ENCODE assay signal across 15 cellular contexts in the genomic region with DNA sequence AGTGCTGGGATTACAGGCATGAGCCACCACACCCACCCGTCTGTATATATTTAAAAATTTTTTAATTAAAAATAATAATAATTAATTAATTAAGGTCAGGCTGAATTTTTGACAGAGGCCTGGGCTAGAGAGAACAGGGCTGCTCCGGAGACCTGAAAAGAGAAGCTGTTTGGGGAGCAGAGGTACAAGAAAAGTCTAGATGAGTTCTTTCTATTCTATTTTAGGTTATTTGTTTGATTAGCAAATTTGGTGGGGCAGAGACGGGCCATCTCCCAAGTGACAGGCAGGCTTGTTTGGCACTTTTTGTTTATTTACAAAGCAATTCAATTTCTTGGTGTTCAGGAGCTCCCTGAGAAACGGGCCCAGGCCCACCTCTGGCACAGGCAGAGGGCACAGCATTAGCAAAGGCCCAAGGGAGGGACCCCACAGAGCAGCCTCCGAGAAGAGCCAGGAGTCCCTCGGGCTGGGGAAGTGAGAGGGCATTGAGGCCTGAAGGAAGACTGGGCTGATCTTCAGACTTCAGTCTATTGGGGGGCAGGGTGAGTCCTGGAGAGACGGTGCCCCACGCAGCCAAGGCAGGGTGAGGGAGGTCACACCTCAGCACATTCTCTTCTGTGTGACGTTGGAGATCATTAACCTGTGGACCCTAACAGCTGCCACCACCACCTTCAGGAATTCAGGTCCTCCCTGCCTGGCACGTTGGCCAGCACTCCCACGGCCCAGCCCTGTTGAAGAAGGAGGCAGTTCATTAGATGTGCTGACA. TPM values are rescaled to one million over a fixed set of nuclear protein-coding genes. Genes with fewer than 3 reads are reported as not detected.
DNase-seq lines count a peak whose midpoint lies in the region; ATAC-seq and TF ChIP-seq lines count a peak whose summit lies in the region.
"Had no signal": no experiment of that assay in that cellular context is flagged by ENCODE, and none has a peak within 500 bp of the region (broad histone marks: within the 10 kb centered on the region; RNA-seq: fewer than 3 reads in every experiment).

No MANE protein-coding gene starts in this region.

- H3K4me3 Mint-ChIP-seq in IgD-negative memory B cell, result peak overlapping the region; percentile 84 to 94 (median 92)
- H3K4me3 Mint-ChIP-seq in naive thymus-derived CD8-positive, alpha-beta T cell, result peak overlapping the region in 4 of 10 donors; percentile 10 to 73 (median 44)
- H3K4me3 Mint-ChIP-seq: CD8-positive, alpha-beta memory T cell; endodermal cell had no signal

- peak overlapping the region; percentile 93 to 99 (median 98) for H3K27ac Mint-ChIP-seq in IgD-negative memory B cell
- peak overlapping the region in 8 of 10 donors; percentile 31 to 91 (median 77) for H3K27ac Mint-ChIP-seq in naive thymus-derived CD8-positive, alpha-beta T cell
- H3K27ac Mint-ChIP-seq: endodermal cell had no signal

- H3K27me3 Mint-ChIP-seq in IgD-negative memory B cell, result no peaks in the 10 kb centered on the region
- H3K27me3 Mint-ChIP-seq in naive thymus-derived CD8-positive, alpha-beta T cell, result no peaks in the 10 kb centered on the region

- no peaks in the 10 kb centered on the region for H3K9me3 ChIP-seq in ovary
- H3K9me3 ChIP-seq: mucosa of descending colon had no signal

- ATAC-seq in GM18502 (IDR thresholded peaks at IDR 0.05; ENCODE audit: poor library complexity, unreplicated experiment) (peak; percentile 46), GM21423 (IDR thresholded peaks at IDR 0.05; ENCODE audit: unreplicated experiment) (peak; percentile 38), HG03280 (IDR thresholded peaks at IDR 0.05; ENCODE audit: unreplicated experiment) (no peak)
- no peak for ATAC-seq in naive thymus-derived CD8-positive, alpha-beta T cell
- ATAC-seq: mucosa of descending colon had no signal

- no peak for TF ChIP-seq POLR2A in ovary (IDR thresholded peaks at IDR 0.05)

- no peaks in the 10 kb centered on the region for H3K27me3 ChIP-seq in ovary

- H3K4me1 Mint-ChIP-seq in IgD-negative memory B cell, result peaks cover 47 to 55% (median 51%) of the 10 kb centered on the region in 3 donors
- peaks cover 22 to 70% (median 51%) of the 10 kb centered on the region in 4 donors for H3K4me1 Mint-ChIP-seq in naive thymus-derived CD8-positive, alpha-beta T cell
- H3K4me1 Mint-ChIP-seq: endodermal cell had no signal

- intact Hi-C loops in ovary (cut with DNase I), result loop anchor here in 1 of 4 donors (5.0 kb wide), 1 partner anchor 36 kb away; the partner anchor contains the start of genes AGRP and ATP6V0D1

- no peaks in the 10 kb centered on the region for H3K4me1 ChIP-seq in ovary (ENCODE audit: insufficient read depth)

- peak in 1 of 10 donors; percentile 33 for DNase-seq in naive thymus-derived CD8-positive, alpha-beta T cell
- DNase-seq in DMS153 treated with DMSO at 0.1 percent for 48 hours (lab: John Stamatoyannopoulos, UW; ENCODE audit: unreplicated experiment), result no peak
- no peak for DNase-seq in activated naive CD4-positive, alpha-beta T cell (lab: John Stamatoyannopoulos, UW)
- DNase-seq in ovary, result no peak
- DNase-seq: CD8-positive, alpha-beta memory T cell; endodermal cell; NCI-H446 had no signal

- no peak overlapping the region for H3K4me3 ChIP-seq in ovary
- H3K4me3 ChIP-seq: mucosa of descending colon, skin epidermis had no signal

- peaks cover 4% of the 10 kb centered on the region for H3K36me3 Mint-ChIP-seq in IgD-negative memory B cell
- H3K36me3 Mint-ChIP-seq in naive thymus-derived CD8-positive, alpha-beta T cell, result no peaks in the 10 kb centered on the region
- H3K36me3 Mint-ChIP-seq: CD8-positive, alpha-beta memory T cell had no signal

- no peaks in the 10 kb centered on the region for H3K9me3 Mint-ChIP-seq in IgD-negative memory B cell
- H3K9me3 Mint-ChIP-seq in naive thymus-derived CD8-positive, alpha-beta T cell, result no peaks in the 10 kb centered on the region
- H3K9me3 Mint-ChIP-seq: CD8-positive, alpha-beta memory T cell; endodermal cell had no signal

- H3K27ac ChIP-seq in ovary, result no peak overlapping the region
- H3K27ac ChIP-seq: KMS-11 had no signal

- no peak for TF ChIP-seq CTCF in ovary (IDR thresholded peaks at IDR 0.05)

- POLR2A ChIA-PET in naive thymus-derived CD8-positive, alpha-beta T cell (lab: Charles Lee), result interaction anchor here (1.0 to 1.2 kb wide), 3 partner anchors 8 to 127 kb away, joined by 3 read pairs; partner anchors contain the start of gene CARMIL2

- TF ChIP-seq EP300 in ovary (IDR thresholded peaks at IDR 0.05), result no peak

- H3K36me3 ChIP-seq in ovary, result no peaks in the 10 kb centered on the region

- 62 to 67% (median 64%) methylated on average over 11 of the region's 11 CpGs for WGBS in ovary, 3 donors

RNA-seq across cellular contexts. Expression of gene RIPOR1, which starts 10.8 kb away (rescaled TPM):
- polyA plus RNA-seq in IgD-negative memory B cell, result 43.8 TPM
- total RNA-seq in naive thymus-derived CD8-positive, alpha-beta T cell, result 10 to 100 TPM; 50.1 to 57.2 TPM
- 1 to 10 TPM; 1.5 to 3.0 (median 2.3) TPM for polyA plus RNA-seq in naive thymus-derived CD8-positive, alpha-beta T cell
- total RNA-seq in ovary, result 10 to 100 TPM; 22.3 to 96.3 (median 85.6) TPM
- 10 to 100 TPM; 31.9 to 38.7 TPM for polyA plus RNA-seq in ovary

RNA-seq across cellular contexts. Expression of gene AGRP, which starts 34.5 kb away (rescaled TPM):
- polyA plus RNA-seq in IgD-negative memory B cell, result not detected
- total RNA-seq in naive thymus-derived CD8-positive, alpha-beta T cell, result not detected
- polyA plus RNA-seq in naive thymus-derived CD8-positive, alpha-beta T cell, result not detected
- under 1 TPM in 2 of 7 donors, not detected in 5; 0.48 to 0.55 TPM for total RNA-seq in ovary
- under 1 TPM in 1 of 2 donors, not detected in 1; 0.11 TPM for polyA plus RNA-seq in ovary
- total RNA-seq: CD8-positive, alpha-beta memory T cell; endodermal cell; mucosa of descending colon; SK-MEL-5 had no signal
- polyA plus RNA-seq: CD8-positive, alpha-beta memory T cell had no signal

RNA-seq across cellular contexts. Expression of gene ATP6V0D1, which starts 36.9 kb away (rescaled TPM):
- polyA plus RNA-seq in IgD-negative memory B cell, result 160 TPM
- total RNA-seq in naive thymus-derived CD8-positive, alpha-beta T cell, result 10 to 100 TPM; 33.3 to 35.1 TPM
- polyA plus RNA-seq in naive thymus-derived CD8-positive, alpha-beta T cell, result 10 to 100 TPM; 74.7 to 89.6 (median 77.5) TPM
- 100 to 1,000 TPM in 1 of 7 donors, 10 to 100 TPM in 6; 35.8 to 113 (median 63.0) TPM for total RNA-seq in ovary
- 10 to 100 TPM; 32.5 to 66.0 TPM for polyA plus RNA-seq in ovary

RNA-seq across cellular contexts. Expression of gene CTCF, which starts 44.5 kb away (rescaled TPM):
- polyA plus RNA-seq in IgD-negative memory B cell, result 70.9 TPM
- 10 to 100 TPM; 67.5 to 67.6 TPM for total RNA-seq in naive thymus-derived CD8-positive, alpha-beta T cell
- polyA plus RNA-seq in naive thymus-derived CD8-positive, alpha-beta T cell, result 10 to 100 TPM; 37.1 to 61.1 (median 51.9) TPM
- total RNA-seq in ovary, result 10 to 100 TPM; 21.0 to 47.6 (median 42.2) TPM
- polyA plus RNA-seq in ovary, result 10 to 100 TPM; 26.8 to 48.4 TPM

Comparison
In these comparisons a context has a peak if more than half of its experiments do, and no peak if none do; other contexts are left out.
1. ATAC-seq: peak in GM18502 (single experiment) and GM21423 (single experiment); none in naive thymus-derived CD8-positive, alpha-beta T cell (0 of 2) and HG03280 (single experiment).
2. RNA of gene RIPOR1, which starts 10.8 kb away (polyA plus RNA-seq): 43.8 TPM in IgD-negative memory B cell (single experiment) and 31.9 to 38.7 TPM in ovary; 1.5 to 3.0 TPM in naive thymus-derived CD8-positive, alpha-beta T cell; every median in the first group is over 4 times any median in the second.